18 cellular contexts compared by ENCODE assay signal in the genomic region with DNA sequence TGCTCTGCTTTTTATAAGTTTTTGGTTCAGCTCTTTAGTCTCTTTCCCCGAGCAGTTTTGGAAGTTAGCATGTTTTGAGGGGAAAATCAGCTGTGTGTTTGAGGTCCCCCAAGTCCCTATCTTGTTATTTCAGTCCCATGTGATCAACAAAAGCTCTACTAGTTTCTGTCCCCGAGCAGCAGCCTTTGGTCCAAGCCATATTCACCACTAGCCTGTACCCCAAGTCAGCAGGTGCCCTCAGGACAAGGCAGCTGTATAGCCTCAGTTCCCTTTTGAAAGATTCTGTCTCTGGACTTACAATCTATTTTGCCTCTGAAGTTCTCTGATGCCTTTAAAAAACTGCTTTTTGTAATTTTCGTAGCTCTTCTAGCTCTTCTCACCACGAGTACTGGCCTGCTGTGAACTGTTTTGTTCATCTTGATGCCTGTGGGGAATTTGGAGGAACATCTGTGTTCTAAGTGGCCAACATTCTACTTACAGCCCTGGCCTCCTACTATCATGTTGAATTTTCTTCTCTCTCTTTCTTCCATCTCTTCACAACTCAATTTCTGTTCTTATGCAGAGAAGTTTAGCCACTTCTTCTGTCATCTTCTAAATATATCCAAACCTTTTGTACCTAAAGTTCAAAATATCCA.
"Had no signal": no experiment of that assay in that cellular context is flagged by ENCODE, and none has a peak within 500 bp of the region (broad histone marks: within the 10 kb centered on the region; RNA-seq: fewer than 3 reads in every experiment).

No MANE protein-coding gene starts in this region.

- H2AFZ ChIP-seq: hepatocyte, parathyroid adenoma had no signal

- H3K9me3 ChIP-seq: esophagus squamous epithelium, tibial nerve, vagina had no signal

- H3K4me1 Mint-ChIP-seq: activated CD4-positive, alpha-beta T cell treated with anti-CD3 and anti-CD28 coated beads, Interleukin-2, amount 10 ng/mL, durations not matched to agents 7 days and 5 days; mesothelial cell of epicardium had no signal

- H3K9ac ChIP-seq: parathyroid adenoma had no signal

- H3K4me2 ChIP-seq: hepatocyte, smooth muscle cell had no signal

- H3K27ac ChIP-seq: brain microvascular endothelial cell, dorsolateral prefrontal cortex, esophagus squamous epithelium, foreskin keratinocyte, hepatocyte, parathyroid adenoma, vagina had no signal

- H3K27me3 Mint-ChIP-seq: activated CD4-positive, alpha-beta T cell treated with anti-CD3 and anti-CD28 coated beads, Interleukin-2, amount 10 ng/mL, durations not matched to agents 7 days and 5 days; T-helper 17 cell had no signal

- ATAC-seq: activated naive CD4-positive, alpha-beta T cell treated with anti-CD3 and anti-CD28 coated beads, Interleukin-2, amount 50 U/mL, for 72 hours; foreskin keratinocyte; T-helper 17 cell had no signal

- H3K9me3 Mint-ChIP-seq: activated CD4-positive, alpha-beta T cell treated with anti-CD3 and anti-CD28 coated beads, Interleukin-2, amount 10 ng/mL, durations not matched to agents 7 days and 5 days; activated naive CD4-positive, alpha-beta T cell treated with anti-CD3 and anti-CD28 coated beads, Interleukin-2, amount 50 U/mL, for 72 hours; mesothelial cell of epicardium had no signal

- H3K27me3 ChIP-seq: brain microvascular endothelial cell, dorsolateral prefrontal cortex, esophagus squamous epithelium, foreskin keratinocyte, hepatocyte, tibial nerve, vagina had no signal

- H3K79me2 ChIP-seq: parathyroid adenoma had no signal

- H3K4me3 Mint-ChIP-seq: activated CD4-positive, alpha-beta T cell treated with anti-CD3 and anti-CD28 coated beads, Interleukin-2, amount 10 ng/mL, durations not matched to agents 7 days and 5 days; mesothelial cell of epicardium; T-helper 17 cell had no signal

- DNase-seq: activated CD4-positive, alpha-beta T cell treated with anti-CD3 and anti-CD28 coated beads, Interleukin-2, amount 10 ng/mL, durations not matched to agents 7 days and 5 days; activated CD4-positive, CD25-positive, alpha-beta regulatory T cell; activated effector memory CD4-positive, alpha-beta T cell treated with anti-CD3 and anti-CD28 coated beads, Interleukin-2, amount 50 U/mL, for 16 hours; amygdala; brain microvascular endothelial cell; dorsolateral prefrontal cortex; esophagus squamous epithelium; foreskin keratinocyte; kidney; retina; T-helper 17 cell had no signal

- H3K4me1 ChIP-seq: parathyroid adenoma had no signal

- H3K27ac Mint-ChIP-seq: activated CD4-positive, alpha-beta T cell treated with anti-CD3 and anti-CD28 coated beads, Interleukin-2, amount 10 ng/mL, durations not matched to agents 7 days and 5 days; activated naive CD4-positive, alpha-beta T cell treated with anti-CD3 and anti-CD28 coated beads, Interleukin-2, amount 50 U/mL, for 72 hours; mesothelial cell of epicardium; T-helper 17 cell had no signal

- H3K4me3 ChIP-seq: dorsolateral prefrontal cortex, esophagus squamous epithelium, hepatocyte, smooth muscle cell, tibial nerve, vagina had no signal
